In genomic region chr12:5213990-5214389, GRCh38 we compare ENCODE assay signal across 17 cellular contexts.
DNase-seq lines count a peak whose midpoint lies in the region; ATAC-seq, FAIRE-seq and TF ChIP-seq lines count a peak whose summit lies in the region.
"Had no signal": no experiment of that assay in that cellular context is flagged by ENCODE, and none has a peak within 500 bp of the region (broad histone marks: within the 10 kb centered on the region; RNA-seq: fewer than 3 reads in every experiment).

No MANE protein-coding gene starts in this region.

- H3K4me2 ChIP-seq in BLaER1: peak overlapping the region; percentile 78
- H3K4me2 ChIP-seq in BLaER1 treated with 17β-estradiol and CSF1 and Interleukin-3, amounts not matched to agents 10 nM and 100 nM: peak overlapping the region in 9 of 11 experiments; percentile 3 to 77 (median 58); a peak in 16 of 22 replicates
- H3K4me2 ChIP-seq: GM23338 had no signal

- H3K27ac ChIP-seq in BLaER1 (no peak overlapping the region), pancreas (no peak overlapping the region)
- H3K27ac ChIP-seq in BLaER1 treated with 17β-estradiol and CSF1 and Interleukin-3, amounts not matched to agents 10 nM and 100 nM: no peak overlapping the region

- peak; percentile 12 for DNase-seq in NCI-H69 (lab: John Stamatoyannopoulos, UW)
- peak in 3 of 6 donors; percentile 18 to 27 (median 21) for DNase-seq in pancreas
- DNase-seq in NCI-H748 treated with DMSO at 0.1 percent for 48 hours (lab: John Stamatoyannopoulos, UW): no peak
- no peak for DNase-seq in NCI-H2227 (lab: John Stamatoyannopoulos, UW; ENCODE audit: unreplicated experiment)
- DNase-seq in mucosa of descending colon: no peak
- DNase-seq: CD4-positive, alpha-beta T cell; CD8-positive, alpha-beta memory T cell; DMS 273 treated with DMSO at 0.1 percent for 48 hours; DND-41; H9 had no signal

- H3K4me3 ChIP-seq in BLaER1: no peak overlapping the region
- H3K4me3 ChIP-seq in BLaER1 treated with 17β-estradiol and CSF1 and Interleukin-3, amounts not matched to agents 10 nM and 100 nM: no peak overlapping the region
- H3K4me3 ChIP-seq in pancreas: no peak overlapping the region
- H3K4me3 ChIP-seq in mucosa of descending colon: no peak overlapping the region
- H3K4me3 ChIP-seq: GM23338 had no signal

- WGBS in pancreas, 2 donors: 11 to 15% methylated on average over 2 of the region's 2 CpGs

- FAIRE-seq in pancreas (lab: Jason Lieb, UNC): no peak
- FAIRE-seq: D721Med, G401.6, GM12892 had no signal

- peak; percentile 56 to 90 (median 73) for ATAC-seq in pancreas
- no peak for ATAC-seq in mucosa of descending colon
- ATAC-seq: GM23338, HCT116 had no signal

- H3K36me3 ChIP-seq in BLaER1 (no peaks in the 10 kb centered on the region), pancreas (no peaks in the 10 kb centered on the region), mucosa of descending colon (ENCODE audit: low read depth) (no peaks in the 10 kb centered on the region)
- no peaks in the 10 kb centered on the region for H3K36me3 ChIP-seq in BLaER1 treated with 17β-estradiol and CSF1 and Interleukin-3, amounts not matched to agents 10 nM and 100 nM

- intact Hi-C loops in pancreas (cut with DNase I) (no loop called here), mucosa of descending colon (cut with DNase I, micrococcal nuclease) (no loop called here)

- no peak for TF ChIP-seq CTCF in pancreas (IDR thresholded peaks at IDR 0.05)
- no peak for TF ChIP-seq CTCF in mucosa of descending colon (IDR thresholded peaks at IDR 0.05)

- H3K27me3 ChIP-seq in BLaER1: no peaks in the 10 kb centered on the region
- peaks cover 0 to 21% (median 0%) of the 10 kb centered on the region in 11 experiments; a peak in 4 of 22 replicates for H3K27me3 ChIP-seq in BLaER1 treated with 17β-estradiol and CSF1 and Interleukin-3, amounts not matched to agents 10 nM and 100 nM
- H3K27me3 ChIP-seq in pancreas: no peaks in the 10 kb centered on the region

- H3K9ac ChIP-seq in BLaER1: no peak overlapping the region
- no peak overlapping the region for H3K9ac ChIP-seq in BLaER1 treated with 17β-estradiol and CSF1 and Interleukin-3, amounts not matched to agents 10 nM and 100 nM

- H3K4me1 ChIP-seq in BLaER1 (peaks cover 16% of the 10 kb centered on the region), pancreas (no peaks in the 10 kb centered on the region), mucosa of descending colon (ENCODE audit: low read depth) (no peaks in the 10 kb centered on the region)
- H3K4me1 ChIP-seq in BLaER1 treated with 17β-estradiol and CSF1 and Interleukin-3, amounts not matched to agents 10 nM and 100 nM: peaks cover 0 to 18% (median 13%) of the 10 kb centered on the region in 10 experiments; a peak in 14 of 20 replicates

- H3K9me3 ChIP-seq in BLaER1 (no peaks in the 10 kb centered on the region), pancreas (no peaks in the 10 kb centered on the region), mucosa of descending colon (no peaks in the 10 kb centered on the region)
- H3K9me3 ChIP-seq in BLaER1 treated with 17β-estradiol and CSF1 and Interleukin-3, amounts not matched to agents 10 nM and 100 nM (replicated peaks in 1 of 11): no peaks in the 10 kb centered on the region

- no peaks in the 10 kb centered on the region for H4K20me1 ChIP-seq in BLaER1
- no peaks in the 10 kb centered on the region for H4K20me1 ChIP-seq in BLaER1 treated with 17β-estradiol and CSF1 and Interleukin-3, amounts not matched to agents 10 nM and 100 nM
